1 cellular context compared by ENCODE assay signal in the genomic region with DNA sequence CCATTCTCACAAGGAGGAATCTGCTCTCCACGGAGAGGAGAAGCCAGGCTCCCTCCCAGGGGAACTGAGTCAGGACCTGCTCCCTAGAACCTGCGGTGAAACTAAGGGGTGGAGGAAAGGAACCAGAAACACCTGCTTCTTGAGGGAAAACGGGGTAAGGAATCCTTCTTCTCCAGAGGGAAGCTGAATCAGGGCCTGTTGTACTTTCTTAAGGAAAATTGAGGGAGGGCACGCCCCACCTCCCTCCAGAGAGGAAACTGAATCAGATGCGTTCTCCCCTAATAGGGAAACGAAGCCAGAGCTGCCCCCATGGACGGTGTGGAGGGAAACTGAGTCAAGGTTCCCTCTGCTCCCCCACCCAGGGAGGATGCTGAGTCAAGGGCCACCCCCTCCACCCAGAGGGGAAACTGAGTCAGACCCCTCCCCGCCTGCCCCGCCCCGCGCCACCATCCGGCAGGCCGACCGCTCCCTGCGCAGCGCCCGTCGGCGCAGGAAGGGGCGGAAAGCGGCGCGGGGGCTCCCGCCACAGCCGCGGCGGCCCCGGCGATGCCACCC.
TF ChIP-seq lines count a peak whose summit lies in the region.

No MANE protein-coding gene starts in this region.

TF ChIP-seq in IMR-90, 13 proteins besides CTCF, POLR2A, EP300 and RAD21 (continued from another document):
- no peak for TF ChIP-seq ELK1 (IDR thresholded peaks at IDR 0.05; ENCODE audit: borderline replicate concordance, low read depth, low read length)
TF ChIP-seq in IMR-90: peak in this region for 0.
